ENCODE assay signal across 1 cellular context in genomic region chr21:32968103-32968502, GRCh38.
TF ChIP-seq lines count a peak whose summit lies in the region.

No MANE protein-coding gene starts in this region.

TF ChIP-seq in H1, 55 proteins besides CTCF, POLR2A, EP300 and RAD21:
- TF ChIP-seq POU5F1 (IDR thresholded peaks at IDR 0.05; ENCODE audit: low read depth, low read length) (peak; percentile 83), TBP (IDR thresholded peaks at IDR 0.05; ENCODE audit: low read depth, low read length) (peak; percentile 67; the same call in 1 of the 2 replicates), MAX (IDR thresholded peaks at IDR 0.05) (peak; percentile 70), USF2 (IDR thresholded peaks at IDR 0.05; ENCODE audit: low read length) (0 out of 2 replicates have a peak, but pooled peaks have one; percentile 16)
